In the genomic region with DNA sequence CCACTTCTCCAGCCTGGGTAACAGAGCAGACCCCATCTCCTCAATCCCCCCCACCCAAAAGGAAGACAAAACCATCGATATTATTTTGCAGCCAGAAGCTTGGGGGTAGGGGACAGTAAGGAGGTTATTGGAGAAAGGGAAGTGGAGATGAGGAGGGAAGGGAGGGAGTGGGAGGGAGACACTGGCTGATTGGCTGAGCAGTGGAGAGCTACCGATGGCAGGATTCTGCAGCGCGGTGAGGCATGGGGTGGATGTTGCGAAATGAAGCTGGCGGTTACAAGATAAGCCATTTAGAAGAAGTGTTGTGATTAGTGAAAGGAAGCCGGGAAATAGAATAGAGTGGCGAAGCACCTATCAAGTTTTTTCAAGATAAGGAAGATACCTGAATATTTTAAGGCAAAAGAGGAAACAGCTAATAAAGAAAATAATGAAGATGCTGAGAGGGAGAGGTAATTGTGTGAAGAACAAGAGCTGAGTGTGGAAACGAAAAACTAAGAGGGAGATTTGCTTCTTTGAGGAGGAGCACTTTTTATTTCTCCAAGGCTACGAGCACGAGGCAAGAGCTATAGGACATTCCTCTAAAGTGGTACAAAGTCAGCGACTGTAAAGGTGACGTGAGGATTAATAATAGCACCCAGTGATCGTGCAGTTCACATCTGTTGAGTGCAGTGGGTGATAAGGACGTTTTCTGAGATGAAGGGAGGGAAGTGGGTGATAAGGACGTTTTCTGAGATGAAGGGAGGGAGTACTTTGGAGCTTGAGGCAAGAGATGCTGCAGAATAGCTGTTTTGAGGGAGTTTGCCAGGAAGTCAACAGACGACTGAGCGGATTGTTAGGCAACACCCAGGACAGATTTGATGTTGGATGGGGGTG, we compare ENCODE assay signal across 1 cellular context.
TF ChIP-seq lines count a peak whose summit lies in the region.

No MANE protein-coding gene starts in this region.

TF ChIP-seq in K562, 482 proteins besides CTCF, POLR2A, EP300 and RAD21 (continued from another document and continues in another):
- TF ChIP-seq, protein P1, sequence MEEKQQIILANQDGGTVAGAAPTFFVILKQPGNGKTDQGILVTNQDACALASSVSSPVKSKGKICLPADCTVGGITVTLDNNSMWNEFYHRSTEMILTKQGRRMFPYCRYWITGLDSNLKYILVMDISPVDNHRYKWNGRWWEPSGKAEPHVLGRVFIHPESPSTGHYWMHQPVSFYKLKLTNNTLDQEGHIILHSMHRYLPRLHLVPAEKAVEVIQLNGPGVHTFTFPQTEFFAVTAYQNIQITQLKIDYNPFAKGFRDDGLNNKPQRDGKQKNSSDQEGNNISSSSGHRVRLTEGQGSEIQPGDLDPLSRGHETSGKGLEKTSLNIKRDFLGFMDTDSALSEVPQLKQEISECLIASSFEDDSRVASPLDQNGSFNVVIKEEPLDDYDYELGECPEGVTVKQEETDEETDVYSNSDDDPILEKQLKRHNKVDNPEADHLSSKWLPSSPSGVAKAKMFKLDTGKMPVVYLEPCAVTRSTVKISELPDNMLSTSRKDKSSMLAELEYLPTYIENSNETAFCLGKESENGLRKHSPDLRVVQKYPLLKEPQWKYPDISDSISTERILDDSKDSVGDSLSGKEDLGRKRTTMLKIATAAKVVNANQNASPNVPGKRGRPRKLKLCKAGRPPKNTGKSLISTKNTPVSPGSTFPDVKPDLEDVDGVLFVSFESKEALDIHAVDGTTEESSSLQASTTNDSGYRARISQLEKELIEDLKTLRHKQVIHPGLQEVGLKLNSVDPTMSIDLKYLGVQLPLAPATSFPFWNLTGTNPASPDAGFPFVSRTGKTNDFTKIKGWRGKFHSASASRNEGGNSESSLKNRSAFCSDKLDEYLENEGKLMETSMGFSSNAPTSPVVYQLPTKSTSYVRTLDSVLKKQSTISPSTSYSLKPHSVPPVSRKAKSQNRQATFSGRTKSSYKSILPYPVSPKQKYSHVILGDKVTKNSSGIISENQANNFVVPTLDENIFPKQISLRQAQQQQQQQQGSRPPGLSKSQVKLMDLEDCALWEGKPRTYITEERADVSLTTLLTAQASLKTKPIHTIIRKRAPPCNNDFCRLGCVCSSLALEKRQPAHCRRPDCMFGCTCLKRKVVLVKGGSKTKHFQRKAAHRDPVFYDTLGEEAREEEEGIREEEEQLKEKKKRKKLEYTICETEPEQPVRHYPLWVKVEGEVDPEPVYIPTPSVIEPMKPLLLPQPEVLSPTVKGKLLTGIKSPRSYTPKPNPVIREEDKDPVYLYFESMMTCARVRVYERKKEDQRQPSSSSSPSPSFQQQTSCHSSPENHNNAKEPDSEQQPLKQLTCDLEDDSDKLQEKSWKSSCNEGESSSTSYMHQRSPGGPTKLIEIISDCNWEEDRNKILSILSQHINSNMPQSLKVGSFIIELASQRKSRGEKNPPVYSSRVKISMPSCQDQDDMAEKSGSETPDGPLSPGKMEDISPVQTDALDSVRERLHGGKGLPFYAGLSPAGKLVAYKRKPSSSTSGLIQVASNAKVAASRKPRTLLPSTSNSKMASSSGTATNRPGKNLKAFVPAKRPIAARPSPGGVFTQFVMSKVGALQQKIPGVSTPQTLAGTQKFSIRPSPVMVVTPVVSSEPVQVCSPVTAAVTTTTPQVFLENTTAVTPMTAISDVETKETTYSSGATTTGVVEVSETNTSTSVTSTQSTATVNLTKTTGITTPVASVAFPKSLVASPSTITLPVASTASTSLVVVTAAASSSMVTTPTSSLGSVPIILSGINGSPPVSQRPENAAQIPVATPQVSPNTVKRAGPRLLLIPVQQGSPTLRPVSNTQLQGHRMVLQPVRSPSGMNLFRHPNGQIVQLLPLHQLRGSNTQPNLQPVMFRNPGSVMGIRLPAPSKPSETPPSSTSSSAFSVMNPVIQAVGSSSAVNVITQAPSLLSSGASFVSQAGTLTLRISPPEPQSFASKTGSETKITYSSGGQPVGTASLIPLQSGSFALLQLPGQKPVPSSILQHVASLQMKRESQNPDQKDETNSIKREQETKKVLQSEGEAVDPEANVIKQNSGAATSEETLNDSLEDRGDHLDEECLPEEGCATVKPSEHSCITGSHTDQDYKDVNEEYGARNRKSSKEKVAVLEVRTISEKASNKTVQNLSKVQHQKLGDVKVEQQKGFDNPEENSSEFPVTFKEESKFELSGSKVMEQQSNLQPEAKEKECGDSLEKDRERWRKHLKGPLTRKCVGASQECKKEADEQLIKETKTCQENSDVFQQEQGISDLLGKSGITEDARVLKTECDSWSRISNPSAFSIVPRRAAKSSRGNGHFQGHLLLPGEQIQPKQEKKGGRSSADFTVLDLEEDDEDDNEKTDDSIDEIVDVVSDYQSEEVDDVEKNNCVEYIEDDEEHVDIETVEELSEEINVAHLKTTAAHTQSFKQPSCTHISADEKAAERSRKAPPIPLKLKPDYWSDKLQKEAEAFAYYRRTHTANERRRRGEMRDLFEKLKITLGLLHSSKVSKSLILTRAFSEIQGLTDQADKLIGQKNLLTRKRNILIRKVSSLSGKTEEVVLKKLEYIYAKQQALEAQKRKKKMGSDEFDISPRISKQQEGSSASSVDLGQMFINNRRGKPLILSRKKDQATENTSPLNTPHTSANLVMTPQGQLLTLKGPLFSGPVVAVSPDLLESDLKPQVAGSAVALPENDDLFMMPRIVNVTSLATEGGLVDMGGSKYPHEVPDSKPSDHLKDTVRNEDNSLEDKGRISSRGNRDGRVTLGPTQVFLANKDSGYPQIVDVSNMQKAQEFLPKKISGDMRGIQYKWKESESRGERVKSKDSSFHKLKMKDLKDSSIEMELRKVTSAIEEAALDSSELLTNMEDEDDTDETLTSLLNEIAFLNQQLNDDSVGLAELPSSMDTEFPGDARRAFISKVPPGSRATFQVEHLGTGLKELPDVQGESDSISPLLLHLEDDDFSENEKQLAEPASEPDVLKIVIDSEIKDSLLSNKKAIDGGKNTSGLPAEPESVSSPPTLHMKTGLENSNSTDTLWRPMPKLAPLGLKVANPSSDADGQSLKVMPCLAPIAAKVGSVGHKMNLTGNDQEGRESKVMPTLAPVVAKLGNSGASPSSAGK (IDR thresholded peaks at IDR 0.05) = peak; percentile 90
- TF ChIP-seq, protein P2, sequence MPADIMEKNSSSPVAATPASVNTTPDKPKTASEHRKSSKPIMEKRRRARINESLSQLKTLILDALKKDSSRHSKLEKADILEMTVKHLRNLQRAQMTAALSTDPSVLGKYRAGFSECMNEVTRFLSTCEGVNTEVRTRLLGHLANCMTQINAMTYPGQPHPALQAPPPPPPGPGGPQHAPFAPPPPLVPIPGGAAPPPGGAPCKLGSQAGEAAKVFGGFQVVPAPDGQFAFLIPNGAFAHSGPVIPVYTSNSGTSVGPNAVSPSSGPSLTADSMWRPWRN (IDR thresholded peaks at IDR 0.05; ENCODE audit: low read depth) = peak; percentile 81
- TF ChIP-seq, protein P3, sequence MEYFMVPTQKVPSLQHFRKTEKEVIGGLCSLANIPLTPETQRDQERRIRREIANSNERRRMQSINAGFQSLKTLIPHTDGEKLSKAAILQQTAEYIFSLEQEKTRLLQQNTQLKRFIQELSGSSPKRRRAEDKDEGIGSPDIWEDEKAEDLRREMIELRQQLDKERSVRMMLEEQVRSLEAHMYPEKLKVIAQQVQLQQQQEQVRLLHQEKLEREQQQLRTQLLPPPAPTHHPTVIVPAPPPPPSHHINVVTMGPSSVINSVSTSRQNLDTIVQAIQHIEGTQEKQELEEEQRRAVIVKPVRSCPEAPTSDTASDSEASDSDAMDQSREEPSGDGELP (CRISPR knock-in tag; IDR thresholded peaks at IDR 0.05; ENCODE audit: borderline replicate concordance) = peak; percentile 55; the same call in 1 of the 2 replicates
- no peak for TF ChIP-seq TFAM (CRISPR knock-in tag; conservative IDR thresholded peaks at IDR 0.05)
- TF ChIP-seq KHSRP (IDR thresholded peaks at IDR 0.05) = no peak
- no peak for TF ChIP-seq ZFPM2 (CRISPR knock-in tag; IDR thresholded peaks at IDR 0.05)
- no peak for TF ChIP-seq TARDBP (IDR thresholded peaks at IDR 0.05)
- TF ChIP-seq, protein P4, sequence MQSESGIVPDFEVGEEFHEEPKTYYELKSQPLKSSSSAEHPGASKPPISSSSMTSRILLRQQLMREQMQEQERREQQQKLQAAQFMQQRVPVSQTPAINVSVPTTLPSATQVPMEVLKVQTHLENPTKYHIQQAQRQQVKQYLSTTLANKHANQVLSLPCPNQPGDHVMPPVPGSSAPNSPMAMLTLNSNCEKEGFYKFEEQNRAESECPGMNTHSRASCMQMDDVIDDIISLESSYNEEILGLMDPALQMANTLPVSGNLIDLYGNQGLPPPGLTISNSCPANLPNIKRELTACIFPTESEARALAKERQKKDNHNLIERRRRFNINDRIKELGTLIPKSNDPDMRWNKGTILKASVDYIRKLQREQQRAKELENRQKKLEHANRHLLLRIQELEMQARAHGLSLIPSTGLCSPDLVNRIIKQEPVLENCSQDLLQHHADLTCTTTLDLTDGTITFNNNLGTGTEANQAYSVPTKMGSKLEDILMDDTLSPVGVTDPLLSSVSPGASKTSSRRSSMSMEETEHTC (IDR thresholded peaks at IDR 0.05) = peak; percentile 68; the same call in 1 of the 2 replicates
- 0 out of 2 replicates have a peak, but pooled peaks have one; percentile 27 for TF ChIP-seq GABPB1 (CRISPR knock-in tag; IDR thresholded peaks at IDR 0.05)
- TF ChIP-seq BCOR (IDR thresholded peaks at IDR 0.05) = peak; percentile 60
- TF ChIP-seq HMG20B (CRISPR knock-in tag; IDR thresholded peaks at IDR 0.05) = no peak
- TF ChIP-seq SMAD2 (IDR thresholded peaks at IDR 0.05; ENCODE audit: low read depth, low read length) = no peak
- TF ChIP-seq, protein P5, sequence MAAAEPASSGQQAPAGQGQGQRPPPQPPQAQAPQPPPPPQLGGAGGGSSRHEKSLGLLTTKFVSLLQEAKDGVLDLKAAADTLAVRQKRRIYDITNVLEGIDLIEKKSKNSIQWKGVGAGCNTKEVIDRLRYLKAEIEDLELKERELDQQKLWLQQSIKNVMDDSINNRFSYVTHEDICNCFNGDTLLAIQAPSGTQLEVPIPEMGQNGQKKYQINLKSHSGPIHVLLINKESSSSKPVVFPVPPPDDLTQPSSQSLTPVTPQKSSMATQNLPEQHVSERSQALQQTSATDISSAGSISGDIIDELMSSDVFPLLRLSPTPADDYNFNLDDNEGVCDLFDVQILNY (CRISPR knock-in tag; IDR thresholded peaks at IDR 0.05) = no peak
- peak; percentile 64; the same call in 1 of the 2 replicates for TF ChIP-seq DIDO1 (tag; IDR thresholded peaks at IDR 0.05; ENCODE audit: low read depth)
- peak; percentile 95 for TF ChIP-seq SMARCE1 (IDR thresholded peaks at IDR 0.05)
- no peak for TF ChIP-seq ZNF324 (CRISPR knock-in tag; IDR thresholded peaks at IDR 0.05)
- no peak for TF ChIP-seq ZNF212 (CRISPR knock-in tag; IDR thresholded peaks at IDR 0.05)
- TF ChIP-seq, protein P6, sequence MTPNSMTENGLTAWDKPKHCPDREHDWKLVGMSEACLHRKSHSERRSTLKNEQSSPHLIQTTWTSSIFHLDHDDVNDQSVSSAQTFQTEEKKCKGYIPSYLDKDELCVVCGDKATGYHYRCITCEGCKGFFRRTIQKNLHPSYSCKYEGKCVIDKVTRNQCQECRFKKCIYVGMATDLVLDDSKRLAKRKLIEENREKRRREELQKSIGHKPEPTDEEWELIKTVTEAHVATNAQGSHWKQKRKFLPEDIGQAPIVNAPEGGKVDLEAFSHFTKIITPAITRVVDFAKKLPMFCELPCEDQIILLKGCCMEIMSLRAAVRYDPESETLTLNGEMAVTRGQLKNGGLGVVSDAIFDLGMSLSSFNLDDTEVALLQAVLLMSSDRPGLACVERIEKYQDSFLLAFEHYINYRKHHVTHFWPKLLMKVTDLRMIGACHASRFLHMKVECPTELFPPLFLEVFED (CRISPR knock-in tag; conservative IDR thresholded peaks at IDR 0.05) = peak; percentile 88; the same call in 1 of the 2 replicates
- TF ChIP-seq, protein P7, sequence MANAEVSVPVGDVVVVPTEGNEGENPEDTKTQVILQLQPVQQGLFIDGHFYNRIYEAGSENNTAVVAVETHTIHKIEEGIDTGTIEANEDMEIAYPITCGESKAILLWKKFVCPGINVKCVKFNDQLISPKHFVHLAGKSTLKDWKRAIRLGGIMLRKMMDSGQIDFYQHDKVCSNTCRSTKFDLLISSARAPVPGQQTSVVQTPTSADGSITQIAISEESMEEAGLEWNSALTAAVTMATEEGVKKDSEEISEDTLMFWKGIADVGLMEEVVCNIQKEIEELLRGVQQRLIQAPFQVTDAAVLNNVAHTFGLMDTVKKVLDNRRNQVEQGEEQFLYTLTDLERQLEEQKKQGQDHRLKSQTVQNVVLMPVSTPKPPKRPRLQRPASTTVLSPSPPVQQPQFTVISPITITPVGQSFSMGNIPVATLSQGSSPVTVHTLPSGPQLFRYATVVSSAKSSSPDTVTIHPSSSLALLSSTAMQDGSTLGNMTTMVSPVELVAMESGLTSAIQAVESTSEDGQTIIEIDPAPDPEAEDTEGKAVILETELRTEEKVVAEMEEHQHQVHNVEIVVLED (CRISPR knock-in tag; IDR thresholded peaks at IDR 0.05) = 0 out of 2 replicates have a peak, but pooled peaks have one; percentile 6
- TF ChIP-seq TAL1 (IDR thresholded peaks at IDR 0.05) = peak; percentile 89
- TF ChIP-seq OTX1 (CRISPR knock-in tag; IDR thresholded peaks at IDR 0.05) = peak; percentile 93
- TF ChIP-seq HDGF (IDR thresholded peaks at IDR 0.05) = peak; percentile 80; the same call in 1 of the 2 replicates
- peak; percentile 36; the same call in 1 of the 2 replicates for TF ChIP-seq E2F3 (CRISPR knock-in tag; IDR thresholded peaks at IDR 0.05)
- TF ChIP-seq NFATC3 (IDR thresholded peaks at IDR 0.05) = peak; percentile 81; the same call in 1 of the 2 replicates
- TF ChIP-seq, protein P8, sequence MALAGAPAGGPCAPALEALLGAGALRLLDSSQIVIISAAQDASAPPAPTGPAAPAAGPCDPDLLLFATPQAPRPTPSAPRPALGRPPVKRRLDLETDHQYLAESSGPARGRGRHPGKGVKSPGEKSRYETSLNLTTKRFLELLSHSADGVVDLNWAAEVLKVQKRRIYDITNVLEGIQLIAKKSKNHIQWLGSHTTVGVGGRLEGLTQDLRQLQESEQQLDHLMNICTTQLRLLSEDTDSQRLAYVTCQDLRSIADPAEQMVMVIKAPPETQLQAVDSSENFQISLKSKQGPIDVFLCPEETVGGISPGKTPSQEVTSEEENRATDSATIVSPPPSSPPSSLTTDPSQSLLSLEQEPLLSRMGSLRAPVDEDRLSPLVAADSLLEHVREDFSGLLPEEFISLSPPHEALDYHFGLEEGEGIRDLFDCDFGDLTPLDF (CRISPR knock-in tag; IDR thresholded peaks at IDR 0.05) = no peak
- peak; percentile 80; the same call in 1 of the 2 replicates for TF ChIP-seq JUN (IDR thresholded peaks at IDR 0.05; ENCODE audit: borderline replicate concordance, low read depth, low read length)
- TF ChIP-seq JUN (CRISPR knock-in tag; IDR thresholded peaks at IDR 0.05; ENCODE audit: borderline replicate concordance) = 0 out of 2 replicates have a peak, but pooled peaks have one; percentile 50
- TF ChIP-seq SRSF9 (IDR thresholded peaks at IDR 0.05; ENCODE audit: borderline replicate concordance, low read depth, low read length) = no peak
- TF ChIP-seq FOSL1 (tag; conservative IDR thresholded peaks at IDR 0.05) = peak; percentile 78
- no peak for TF ChIP-seq RFX7 (CRISPR knock-in tag; IDR thresholded peaks at IDR 0.05)
- peak; percentile 28 for TF ChIP-seq TAF9B (IDR thresholded peaks at IDR 0.05; ENCODE audit: partially characterized antibody)
- TF ChIP-seq TCF7L2 (IDR thresholded peaks at IDR 0.05; ENCODE audit: low read depth, low read length) = no peak
- no peak for TF ChIP-seq ZNF445 (CRISPR knock-in tag; IDR thresholded peaks at IDR 0.05; ENCODE audit: low read depth)
- TF ChIP-seq FOXA3 (CRISPR knock-in tag; conservative IDR thresholded peaks at IDR 0.05 in 1 of 2, IDR thresholded peaks at IDR 0.05 in 1 of 2) = 0 out of 4 replicates have a peak, but pooled peaks of 1 of the 2 experiments have one; percentile 23
- no peak for TF ChIP-seq FOXP1 (CRISPR knock-in tag; IDR thresholded peaks at IDR 0.05)
- TF ChIP-seq STAT5B (CRISPR knock-in tag; IDR thresholded peaks at IDR 0.05) = no peak
- no peak for TF ChIP-seq BDP1 (IDR thresholded peaks at IDR 0.05; ENCODE audit: insufficient read depth, insufficient read length)
- no peak for TF ChIP-seq ZNF239 (CRISPR knock-in tag; IDR thresholded peaks at IDR 0.05)
